Comparison of ENCODE assay signal across 21 cellular contexts in genomic region chr6:17923401-17923863, GRCh38.
DNase-seq lines count a peak whose midpoint lies in the region; ATAC-seq and TF ChIP-seq lines count a peak whose summit lies in the region.
"Had no signal": no experiment of that assay in that cellular context is flagged by ENCODE, and none has a peak within 500 bp of the region (broad histone marks: within the 10 kb centered on the region; RNA-seq: fewer than 3 reads in every experiment).

No MANE protein-coding gene starts in this region.

- H3K27me3 ChIP-seq in left ventricle myocardium inferior (ENCODE audit: low read depth) = no peaks in the 10 kb centered on the region
- no peaks in the 10 kb centered on the region for H3K27me3 ChIP-seq in lung (ENCODE audit: control insufficient read depth, insufficient read depth)
- H3K27me3 ChIP-seq: Peyer's patch had no signal

- no peaks in the 10 kb centered on the region for H3K36me3 ChIP-seq in left ventricle myocardium inferior
- H3K36me3 ChIP-seq in lung (ENCODE audit: control insufficient read depth in 2 of 2, insufficient read depth in 2 of 2, low read length in 2 of 2) = peaks cover 0 to 4% of the 10 kb centered on the region in 2 donors
- H3K36me3 ChIP-seq: Peyer's patch had no signal

- no peak for DNase-seq in left ventricle myocardium inferior
- no peak for DNase-seq in Right ventricle myocardium superior
- no peak for DNase-seq in chondrocyte (ENCODE audit: low spot score)
- DNase-seq in lung (ENCODE audit: low spot score) = no peak
- no peak for DNase-seq in activated naive CD4-positive, alpha-beta T cell treated with anti-CD3 and anti-CD28 coated beads, Interleukin-2, amount 50 U/mL, for 72 hours (ENCODE audit: low spot score in 2 of 2)
- DNase-seq in immature natural killer cell = no peak
- DNase-seq: ACHN; activated CD4-positive, alpha-beta memory T cell treated with anti-CD3 and anti-CD28 coated beads, Interleukin-2, amount 10 ng/mL, durations not matched to agents 7 days and 5 days; activated naive CD8-positive, alpha-beta T cell treated with anti-CD3 and anti-CD28 coated beads for 36 hours; activated T-cell treated with anti-CD3 and anti-CD28 coated beads, Interleukin-2, amount 50 U/mL, for 72 hours; CD8-positive, alpha-beta T cell; DND-41; endodermal cell; NCI-H1092 treated with DMSO at 0.1 percent for 48 hours; occipital lobe; Peyer's patch; stimulated activated CD4-positive, alpha-beta T cell treated with anti-CD3 and anti-CD28 coated beads, Interleukin-12 subunit alpha, Interleukin-12 subunit beta, amount 100 ng/mL, for 4 hours; stimulated activated naive CD4-positive, alpha-beta T cell treated with Interleukin-2 at 50 U/mL for 16 hours had no signal

- no peaks in the 10 kb centered on the region for H3K9me3 ChIP-seq in left ventricle myocardium inferior (replicated peaks)
- no peaks in the 10 kb centered on the region for H3K9me3 ChIP-seq in lung (ENCODE audit: control insufficient read depth in 2 of 2, insufficient read depth in 1 of 2, low read length in 1 of 2)
- H3K9me3 ChIP-seq: Peyer's patch had no signal

- no peak for ATAC-seq in Right ventricle myocardium superior (ENCODE audit: poor library complexity)
- ATAC-seq in lung (ENCODE audit: insufficient read depth, low FRiP score) = no peak
- ATAC-seq in activated naive CD4-positive, alpha-beta T cell treated with anti-CD3 and anti-CD28 coated beads, Interleukin-2, amount 50 U/mL, for 72 hours = no peak
- no peak for ATAC-seq in stimulated activated memory B cell treated with anti-CD40 and anti-IgM and Interleukin-4, amounts not matched to agents 10 μg/mL and 1 μg/mL and 100 μg/mL, for 72 hours
- no peak for ATAC-seq in GM21723 (IDR thresholded peaks at IDR 0.05; ENCODE audit: unreplicated experiment)
- ATAC-seq: activated T-cell treated with anti-CD3 and anti-CD28 coated beads, Interleukin-2, amount 50 U/mL, for 72 hours; CD8-positive, alpha-beta T cell had no signal

- H3K27ac Mint-ChIP-seq in chondrocyte (ENCODE audit: unreplicated experiment) (peak overlapping the region; percentile 70), immature natural killer cell (no peak overlapping the region)
- H3K27ac Mint-ChIP-seq in activated naive CD4-positive, alpha-beta T cell treated with anti-CD3 and anti-CD28 coated beads, Interleukin-2, amount 50 U/mL, for 72 hours = no peak overlapping the region
- no peak overlapping the region for H3K27ac Mint-ChIP-seq in stimulated activated memory B cell treated with anti-CD40 and anti-IgM and Interleukin-4, amounts not matched to agents 10 μg/mL and 1 μg/mL and 100 μg/mL, for 72 hours
- H3K27ac Mint-ChIP-seq: activated CD4-positive, alpha-beta memory T cell treated with anti-CD3 and anti-CD28 coated beads, Interleukin-2, amount 10 ng/mL, durations not matched to agents 7 days and 5 days; activated naive CD8-positive, alpha-beta T cell treated with anti-CD3 and anti-CD28 coated beads for 36 hours; activated T-cell treated with anti-CD3 and anti-CD28 coated beads, Interleukin-2, amount 50 U/mL, for 72 hours; CD8-positive, alpha-beta T cell; endodermal cell had no signal

- H3K27me3 Mint-ChIP-seq in chondrocyte (ENCODE audit: low read depth) (no peaks in the 10 kb centered on the region), immature natural killer cell (ENCODE audit: low read depth in 3 of 3) (peaks cover 0 to 3% (median 0%) of the 10 kb centered on the region in 3 donors)
- no peaks in the 10 kb centered on the region for H3K27me3 Mint-ChIP-seq in stimulated activated memory B cell treated with anti-CD40 and anti-IgM and Interleukin-4, amounts not matched to agents 10 μg/mL and 1 μg/mL and 100 μg/mL, for 72 hours

- H3K27ac ChIP-seq in left ventricle myocardium inferior (replicated peaks) (peak overlapping the region; percentile 73), lung (ENCODE audit: low read depth in 1 of 2, low read length in 1 of 2) (peak overlapping the region; percentile 56 to 70)
- H3K27ac ChIP-seq: KMS-11, Peyer's patch had no signal

- TF ChIP-seq CTCF in left ventricle myocardium inferior (IDR thresholded peaks at IDR 0.05; ENCODE audit: borderline replicate concordance) = no peak
- TF ChIP-seq CTCF in chondrocyte (IDR thresholded peaks at IDR 0.05) = no peak
- TF ChIP-seq CTCF in lung (IDR thresholded peaks at IDR 0.05; ENCODE audit: control extremely low read depth, extremely low read depth) = no peak

- H3K4me3 ChIP-seq in left ventricle myocardium inferior (no peak overlapping the region), lung (no peak overlapping the region)
- H3K4me3 ChIP-seq: Peyer's patch had no signal

- WGBS in lung, 2 donors = 54 to 72% methylated on average over 4 of the region's 4 CpGs

- no peaks in the 10 kb centered on the region for H3K9me3 Mint-ChIP-seq in chondrocyte (ENCODE audit: low read depth)
- no peaks in the 10 kb centered on the region for H3K9me3 Mint-ChIP-seq in activated naive CD4-positive, alpha-beta T cell treated with anti-CD3 and anti-CD28 coated beads, Interleukin-2, amount 50 U/mL, for 72 hours
- H3K9me3 Mint-ChIP-seq in stimulated activated memory B cell treated with anti-CD40 and anti-IgM and Interleukin-4, amounts not matched to agents 10 μg/mL and 1 μg/mL and 100 μg/mL, for 72 hours = no peaks in the 10 kb centered on the region
- H3K9me3 Mint-ChIP-seq in immature natural killer cell = no peaks in the 10 kb centered on the region
- H3K9me3 Mint-ChIP-seq: activated CD4-positive, alpha-beta memory T cell treated with anti-CD3 and anti-CD28 coated beads, Interleukin-2, amount 10 ng/mL, durations not matched to agents 7 days and 5 days; activated naive CD8-positive, alpha-beta T cell treated with anti-CD3 and anti-CD28 coated beads for 36 hours; activated T-cell treated with anti-CD3 and anti-CD28 coated beads, Interleukin-2, amount 50 U/mL, for 72 hours; CD8-positive, alpha-beta T cell; endodermal cell had no signal

- H3K4me1 Mint-ChIP-seq in chondrocyte (ENCODE audit: low read depth) (peaks cover 42% of the 10 kb centered on the region), immature natural killer cell (peaks cover 20 to 22% of the 10 kb centered on the region in 2 donors)
- H3K4me1 Mint-ChIP-seq in stimulated activated memory B cell treated with anti-CD40 and anti-IgM and Interleukin-4, amounts not matched to agents 10 μg/mL and 1 μg/mL and 100 μg/mL, for 72 hours = peaks cover 12% of the 10 kb centered on the region
- H3K4me1 Mint-ChIP-seq: activated CD4-positive, alpha-beta memory T cell treated with anti-CD3 and anti-CD28 coated beads, Interleukin-2, amount 10 ng/mL, durations not matched to agents 7 days and 5 days; activated naive CD8-positive, alpha-beta T cell treated with anti-CD3 and anti-CD28 coated beads for 36 hours had no signal

- H3K36me3 Mint-ChIP-seq in chondrocyte (ENCODE audit: low read depth) (no peaks in the 10 kb centered on the region), immature natural killer cell (no peaks in the 10 kb centered on the region)
- H3K36me3 Mint-ChIP-seq in activated naive CD4-positive, alpha-beta T cell treated with anti-CD3 and anti-CD28 coated beads, Interleukin-2, amount 50 U/mL, for 72 hours = no peaks in the 10 kb centered on the region
- peaks cover 12% of the 10 kb centered on the region for H3K36me3 Mint-ChIP-seq in stimulated activated memory B cell treated with anti-CD40 and anti-IgM and Interleukin-4, amounts not matched to agents 10 μg/mL and 1 μg/mL and 100 μg/mL, for 72 hours
- H3K36me3 Mint-ChIP-seq: activated naive CD8-positive, alpha-beta T cell treated with anti-CD3 and anti-CD28 coated beads for 36 hours; CD8-positive, alpha-beta T cell had no signal

- intact Hi-C loops in left ventricle myocardium inferior (cut with micrococcal nuclease) = no loop called here
- intact Hi-C loops in Right ventricle myocardium superior (cut with DNase I) = no loop called here

- H3K4me1 ChIP-seq in left ventricle myocardium inferior (peaks cover 97% of the 10 kb centered on the region), lung (ENCODE audit: control insufficient read depth in 2 of 2, insufficient read depth in 2 of 2, low read length in 2 of 2) (peaks cover 9 to 39% of the 10 kb centered on the region in 2 donors)
- H3K4me1 ChIP-seq: Peyer's patch had no signal

- no peak overlapping the region for H3K4me3 Mint-ChIP-seq in chondrocyte (ENCODE audit: unreplicated experiment)
- no peak overlapping the region for H3K4me3 Mint-ChIP-seq in stimulated activated memory B cell treated with anti-CD40 and anti-IgM and Interleukin-4, amounts not matched to agents 10 μg/mL and 1 μg/mL and 100 μg/mL, for 72 hours
- no peak overlapping the region for H3K4me3 Mint-ChIP-seq in immature natural killer cell
- H3K4me3 Mint-ChIP-seq: activated CD4-positive, alpha-beta memory T cell treated with anti-CD3 and anti-CD28 coated beads, Interleukin-2, amount 10 ng/mL, durations not matched to agents 7 days and 5 days; activated naive CD8-positive, alpha-beta T cell treated with anti-CD3 and anti-CD28 coated beads for 36 hours; activated T-cell treated with anti-CD3 and anti-CD28 coated beads, Interleukin-2, amount 50 U/mL, for 72 hours; CD8-positive, alpha-beta T cell; endodermal cell had no signal
